2 cellular contexts compared by ENCODE assay signal in genomic region chr18:6365385-6365784, GRCh38.
A peak's percentile ranks its signal among the peaks of the same experiment; 100 is the strongest.
TF ChIP-seq lines count a peak whose summit lies in the region.

No MANE protein-coding gene starts in this region.

TF ChIP-seq in HEK293, 187 proteins besides CTCF, POLR2A, EP300 and RAD21:
- TF ChIP-seq ZNF610 (tag by site-specific recombination; IDR thresholded peaks at IDR 0.05; ENCODE audit: borderline replicate concordance) (no peak), ZNF600 (tag by site-specific recombination; IDR thresholded peaks at IDR 0.05) (no peak), ZNF629 (tag by site-specific recombination; IDR thresholded peaks at IDR 0.05) (no peak), PRDM6 (tag by site-specific recombination; IDR thresholded peaks at IDR 0.05) (peak; percentile 77; the same call in 1 of the 2 replicates), ZNF639 (tag by site-specific recombination; IDR thresholded peaks at IDR 0.05) (no peak)

TF ChIP-seq in HepG2, 621 proteins besides CTCF, POLR2A, EP300 and RAD21:
- no peak for TF ChIP-seq ZBTB8A (CRISPR knock-in tag; IDR thresholded peaks at IDR 0.05; ENCODE audit: borderline replicate concordance, low read depth)
- no peak for TF ChIP-seq ZMAT3 (CRISPR knock-in tag; conservative IDR thresholded peaks at IDR 0.05)
TF ChIP-seq in HepG2: peak in this region for 0.
